Comparison of ENCODE assay signal across 12 cellular contexts in the genomic region with DNA sequence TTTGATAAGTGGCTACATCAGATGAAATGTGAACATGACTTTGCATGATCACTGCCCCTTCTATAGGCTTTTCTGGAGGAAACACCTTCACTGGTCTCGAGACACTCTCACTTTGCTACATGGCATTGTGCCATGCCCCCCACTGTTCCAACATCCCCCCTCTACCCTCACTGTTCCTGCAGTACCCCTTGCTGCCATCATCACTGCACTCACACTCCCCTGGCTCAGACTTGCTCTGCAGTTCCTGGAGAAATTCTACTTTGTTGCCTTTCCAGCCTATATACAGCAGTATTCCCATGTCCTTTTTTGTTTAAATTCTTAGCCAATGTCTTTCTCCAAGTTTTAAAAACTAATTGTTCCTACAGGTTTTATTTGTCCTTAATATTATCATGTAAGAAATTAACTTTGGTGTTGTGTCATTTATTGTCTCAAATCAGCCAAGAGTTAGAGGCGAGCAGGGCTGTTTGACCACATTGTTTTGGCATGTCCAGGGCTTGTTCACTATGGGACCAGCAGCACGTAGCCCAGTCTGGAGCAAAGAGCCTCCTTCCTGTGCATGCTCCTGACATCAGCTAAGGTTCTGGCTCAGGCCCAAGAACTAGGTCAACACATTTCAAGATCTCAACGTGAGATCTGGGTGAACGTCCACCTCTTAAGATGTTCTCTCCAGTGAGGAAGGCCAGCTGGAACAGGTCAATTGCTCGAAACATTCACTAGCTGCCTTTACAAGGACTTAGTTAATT.
DNase-seq lines count a peak whose midpoint lies in the region; ATAC-seq and TF ChIP-seq lines count a peak whose summit lies in the region.
"Had no signal": no experiment of that assay in that cellular context is flagged by ENCODE, and none has a peak within 500 bp of the region (broad histone marks: within the 10 kb centered on the region; RNA-seq: fewer than 3 reads in every experiment).

No MANE protein-coding gene starts in this region.

- H3K9me3 ChIP-seq in psoas muscle = no peaks in the 10 kb centered on the region
- H3K9me3 ChIP-seq in uterus = no peaks in the 10 kb centered on the region
- H3K9me3 ChIP-seq: thoracic aorta had no signal

- in situ Hi-C loops in brain microvascular endothelial cell (cut with HindIII; ENCODE audit: low pct_ligation_motif_present, low sequenced_read_pairs) = no loop called here

- H3K4me1 ChIP-seq in psoas muscle (no peaks in the 10 kb centered on the region), uterus (no peaks in the 10 kb centered on the region)

- peak; percentile 90 for DNase-seq in HCEC 1CT
- peak; percentile 90 for DNase-seq in brain microvascular endothelial cell
- DNase-seq in left ventricle myocardium superior = peak; percentile 39
- DNase-seq in psoas muscle = peak in 1 of 2 donors; percentile 50
- no peak for DNase-seq in uterus
- no peak for DNase-seq in omental fat pad (ENCODE audit: low spot score)
- DNase-seq: GF-D8, NCI-H2171, SHP77 treated with DMSO at 0.1 percent for 48 hours had no signal

- TF ChIP-seq POLR2A in uterus (IDR thresholded peaks at IDR 0.05) = no peak

- H3K27ac ChIP-seq in brain microvascular endothelial cell (peak overlapping the region; percentile 66), psoas muscle (peak overlapping the region; percentile 30), uterus (no peak overlapping the region)
- H3K27ac ChIP-seq: thoracic aorta had no signal

- ATAC-seq in left ventricle myocardium superior (peak; percentile 88), psoas muscle (peak in 2 of 4 donors; percentile 26 to 35), HG02588 (IDR thresholded peaks at IDR 0.05; ENCODE audit: unreplicated experiment) (no peak), HG02759 (IDR thresholded peaks at IDR 0.05; ENCODE audit: unreplicated experiment) (no peak), omental fat pad (ENCODE audit: low FRiP score) (no peak)

- intact Hi-C loops in left ventricle myocardium superior (cut with micrococcal nuclease) = no loop called here
- intact Hi-C loops in psoas muscle (cut with DNase I) = no loop called here
- intact Hi-C loops in uterus (cut with DNase I; ENCODE audit: low total_unique reads) = no loop called here

- H3K36me3 ChIP-seq in brain microvascular endothelial cell (replicated peaks) (no peaks in the 10 kb centered on the region), psoas muscle (ENCODE audit: insufficient read depth in 1 of 2, low read depth in 1 of 2) (no peaks in the 10 kb centered on the region), uterus (no peaks in the 10 kb centered on the region)
- H3K36me3 ChIP-seq: thoracic aorta had no signal

- 54 to 66% (median 63%) methylated on average over 6 of the region's 6 CpGs for WGBS in psoas muscle, 3 donors

- peak; percentile 13 for TF ChIP-seq CTCF in brain microvascular endothelial cell (IDR thresholded peaks at IDR 0.05; ENCODE audit: low read depth, low read length, missing control alignments)
- TF ChIP-seq CTCF in psoas muscle (IDR thresholded peaks at IDR 0.05) = no peak
- no peak for TF ChIP-seq CTCF in uterus (IDR thresholded peaks at IDR 0.05)
- no peak for TF ChIP-seq CTCF in omental fat pad (IDR thresholded peaks at IDR 0.05)

- H3K27me3 ChIP-seq in brain microvascular endothelial cell (replicated peaks) (no peaks in the 10 kb centered on the region), psoas muscle (ENCODE audit: insufficient read depth in 3 of 3, low read length in 2 of 3) (no peaks in the 10 kb centered on the region), uterus (no peaks in the 10 kb centered on the region)

- no peak overlapping the region for H3K4me3 ChIP-seq in brain microvascular endothelial cell (ENCODE audit: low read depth, low read length)
- no peak overlapping the region for H3K4me3 ChIP-seq in psoas muscle
- no peak overlapping the region for H3K4me3 ChIP-seq in uterus
- H3K4me3 ChIP-seq: thoracic aorta had no signal

Comparison
In these comparisons a context has a peak if more than half of its experiments do, and no peak if none do; other contexts are left out.
1. DNase-seq: peak in HCEC 1CT (single experiment), brain microvascular endothelial cell (single experiment) and left ventricle myocardium superior (single experiment); none in uterus (0 of 2) and omental fat pad (single experiment).
2. H3K27ac ChIP-seq: peak in brain microvascular endothelial cell (single experiment) and psoas muscle (single experiment); none in uterus (0 of 2).